ENCODE assay signal across 15 cellular contexts in genomic region chr3:98777801-98778220, GRCh38. TPM values are rescaled to one million over a fixed set of nuclear protein-coding genes. Genes with fewer than 3 reads are reported as not detected.
DNase-seq lines count a peak whose midpoint lies in the region; ATAC-seq, FAIRE-seq and TF ChIP-seq lines count a peak whose summit lies in the region.
"Had no signal": no experiment of that assay in that cellular context is flagged by ENCODE, and none has a peak within 500 bp of the region (broad histone marks: within the 10 kb centered on the region; RNA-seq: fewer than 3 reads in every experiment).

No MANE protein-coding gene starts in this region.

- H3K9ac ChIP-seq in HepG2 (ENCODE audit: insufficient read depth, low read depth, low read length), result no peak overlapping the region

- no peaks in the 10 kb centered on the region for H3K27me3 ChIP-seq in heart right ventricle
- H3K27me3 ChIP-seq in HepG2 (ENCODE audit: control insufficient read depth in 1 of 2, insufficient read depth in 2 of 2, low read length in 2 of 2), result no peaks in the 10 kb centered on the region

- TF ChIP-seq EP300 in HepG2 (IDR thresholded peaks at IDR 0.05; ENCODE audit: low read depth in 2 of 2, low read length in 2 of 2) (no peak), HepG2 (CRISPR knock-in tag; IDR thresholded peaks at IDR 0.05; ENCODE audit: borderline replicate concordance) (no peak)

- peak overlapping the region; percentile 48 for H3K4me2 ChIP-seq in HepG2 (ENCODE audit: low read depth, low read length)

- peaks cover 3% of the 10 kb centered on the region for H3K79me2 ChIP-seq in HepG2 (ENCODE audit: insufficient read depth, low read length)

- H3K27ac ChIP-seq in heart right ventricle, result peak overlapping the region in 2 of 10 donors; percentile 7 to 73
- H3K27ac ChIP-seq in HepG2 (ENCODE audit: extremely low read length, insufficient read depth, low read length), result peak overlapping the region; percentile 83

- peak; percentile 34 for ATAC-seq in Right ventricle myocardium superior (ENCODE audit: poor library complexity)
- no peak for ATAC-seq in heart right ventricle
- no peak; the same call in 2 of the 3 replicates for ATAC-seq in HepG2
- ATAC-seq in HG02852 (IDR thresholded peaks at IDR 0.05; ENCODE audit: unreplicated experiment), result no peak

- peak in 2 of 9 donors; percentile 12 to 15 for TF ChIP-seq CTCF in heart right ventricle (IDR thresholded peaks at IDR 0.05)
- TF ChIP-seq CTCF in cardiac fibroblast (IDR thresholded peaks at IDR 0.05; ENCODE audit: low read depth, low read length), result no peak
- TF ChIP-seq CTCF in HepG2 (CRISPR knock-in tag; IDR thresholded peaks at IDR 0.05), result no peak

- TF ChIP-seq RAD21 in HepG2 (CRISPR knock-in tag; IDR thresholded peaks at IDR 0.05), result no peak

- intact Hi-C loops in Right ventricle myocardium superior (cut with DNase I), result no loop called here
- intact Hi-C loops in heart right ventricle (cut with DNase I), result loop anchor here in 2 of 10 donors (5.0 kb wide), 1 partner anchor 41 kb away; no protein-coding TSS in a partner anchor
- intact Hi-C loops in HepG2 (cut with micrococcal nuclease; ENCODE audit: unreplicated experiment), result loop anchor here (1.0 kb wide), 2 partner anchors 8 to 45 kb away; no protein-coding TSS in a partner anchor

- CTCF ChIA-PET in HepG2 (lab: Yijun Ruan, JAX; ENCODE audit: low intra/inter-chr PET ratio, low total read pairs), result no interaction called here

- in situ Hi-C loops in HepG2 (cut with HindIII; ENCODE audit: extremely low pct_ligation_motif_present, low pct_unique_long_range_greater_than_20kb), result loop anchor here (5.0 kb wide), 1 partner anchor 46 kb away; no protein-coding TSS in a partner anchor

- POLR2A ChIA-PET in HepG2 (lab: Yijun Ruan, JAX), result interaction anchor here (0.6 to 1.6 kb wide), 4 partner anchors 8 to 124 kb away, joined by 3 to 17 read pairs (median 3); partner anchors contain the start of gene DCBLD2

- no peaks in the 10 kb centered on the region for H4K20me1 ChIP-seq in HepG2 (ENCODE audit: insufficient read depth, low read length)

- TF ChIP-seq POLR2A in HepG2 (IDR thresholded peaks at IDR 0.05; ENCODE audit: insufficient read depth in 1 of 2, low read depth in 2 of 2, low read length in 2 of 2), result no peak

- DNase-seq in Right ventricle myocardium superior (no peak), heart right ventricle (no peak), cardiac fibroblast (ENCODE audit: low read depth in 2 of 2) (peak; percentile 81 to 87), HepG2 (ENCODE audit: low spot score) (no peak), NCI-H2227 treated with DMSO at 0.1 percent for 48 hours (lab: John Stamatoyannopoulos, UW) (no peak), NCI-H446 (lab: John Stamatoyannopoulos, UW) (no peak)
- DNase-seq in activated CD4-positive, CD25-positive, alpha-beta regulatory T cell (lab: John Stamatoyannopoulos, UW), result no peak
- DNase-seq: 8988T; activated CD4-positive, alpha-beta T cell treated with anti-CD3 and anti-CD28 coated beads, Interleukin-2, amount 10 ng/mL, durations not matched to agents 7 days and 5 days; activated naive CD4-positive, alpha-beta T cell; DND-41; effector CD8-positive, alpha-beta T cell; naive thymus-derived CD4-positive, alpha-beta T cell had no signal

- H3K4me3 ChIP-seq in heart right ventricle (no peak overlapping the region), cardiac fibroblast (replicated peaks in 1 of 2; ENCODE audit: low read depth in 2 of 2, low read length in 2 of 2) (no peak overlapping the region), HepG2 (replicated peaks in 1 of 3; ENCODE audit: insufficient read depth in 1 of 3, low read depth in 2 of 3, low read length in 3 of 3) (no peak overlapping the region)

- H2AFZ ChIP-seq in HepG2 (ENCODE audit: low read length), result no peak overlapping the region

- no peaks in the 10 kb centered on the region for H3K9me3 ChIP-seq in heart right ventricle
- no peaks in the 10 kb centered on the region for H3K9me3 ChIP-seq in HepG2 (ENCODE audit: low read length)

- BruUV-seq in HepG2 (replicated peaks; lab: Mats Ljungman, UMichigan), result no TSS peak

- H3K4me1 ChIP-seq in heart right ventricle (peaks cover 19 to 61% (median 43%) of the 10 kb centered on the region in 9 donors), HepG2 (ENCODE audit: insufficient read depth, low read length) (peaks cover 80% of the 10 kb centered on the region)

- no peak for FAIRE-seq in HepG2 (lab: Jason Lieb, UNC)
- FAIRE-seq: GM18507 had no signal

- H3K36me3 ChIP-seq in heart right ventricle (peaks cover 0 to 65% (median 4%) of the 10 kb centered on the region in 9 donors), HepG2 (replicated peaks in 1 of 2; ENCODE audit: control insufficient read depth in 1 of 2, insufficient read depth in 2 of 2, low read length in 2 of 2) (peaks cover 0 to 3% of the 10 kb centered on the region in 2 experiments; a peak in 4 of 5 replicates)

TF ChIP-seq in HepG2, 621 proteins besides CTCF, POLR2A, EP300 and RAD21:
- 0 out of 2 replicates have a peak, but pooled peaks have one; percentile 6 for TF ChIP-seq ZBTB8A (CRISPR knock-in tag; IDR thresholded peaks at IDR 0.05; ENCODE audit: borderline replicate concordance, low read depth)
- no peak for TF ChIP-seq KDM5B (CRISPR knock-in tag; IDR thresholded peaks at IDR 0.05; ENCODE audit: borderline replicate concordance)
- no peak for TF ChIP-seq ISX (CRISPR knock-in tag; conservative IDR thresholded peaks at IDR 0.05)
- no peak for TF ChIP-seq ZNF770 (CRISPR knock-in tag; IDR thresholded peaks at IDR 0.05)
- TF ChIP-seq, protein P1, sequence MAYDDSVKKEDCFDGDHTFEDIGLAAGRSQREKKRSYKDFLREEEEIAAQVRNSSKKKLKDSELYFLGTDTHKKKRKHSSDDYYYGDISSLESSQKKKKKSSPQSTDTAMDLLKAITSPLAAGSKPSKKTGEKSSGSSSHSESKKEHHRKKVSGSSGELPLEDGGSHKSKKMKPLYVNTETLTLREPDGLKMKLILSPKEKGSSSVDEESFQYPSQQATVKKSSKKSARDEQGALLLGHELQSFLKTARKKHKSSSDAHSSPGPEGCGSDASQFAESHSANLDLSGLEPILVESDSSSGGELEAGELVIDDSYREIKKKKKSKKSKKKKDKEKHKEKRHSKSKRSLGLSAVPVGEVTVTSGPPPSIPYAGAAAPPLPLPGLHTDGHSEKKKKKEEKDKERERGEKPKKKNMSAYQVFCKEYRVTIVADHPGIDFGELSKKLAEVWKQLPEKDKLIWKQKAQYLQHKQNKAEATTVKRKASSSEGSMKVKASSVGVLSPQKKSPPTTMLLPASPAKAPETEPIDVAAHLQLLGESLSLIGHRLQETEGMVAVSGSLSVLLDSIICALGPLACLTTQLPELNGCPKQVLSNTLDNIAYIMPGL (CRISPR knock-in tag; IDR thresholded peaks at IDR 0.05; ENCODE audit: borderline replicate concordance in 1 of 2, low read depth in 1 of 2), result 0 out of 4 replicates have a peak, but pooled peaks of 1 of the 2 experiments have one; percentile 4
- no peak for TF ChIP-seq ZNF230 (CRISPR knock-in tag; IDR thresholded peaks at IDR 0.05)
- no peak for TF ChIP-seq ZFP36L2 (CRISPR knock-in tag; IDR thresholded peaks at IDR 0.05)
- no peak for TF ChIP-seq CENPBD1 (CRISPR knock-in tag; IDR thresholded peaks at IDR 0.05; ENCODE audit: borderline replicate concordance, low read depth)

RNA-seq across cellular contexts. Expression of gene ST3GAL6, which starts 14.7 kb away (rescaled TPM):
- total RNA-seq in Right ventricle myocardium superior (34.1 TPM), heart right ventricle (10 to 100 TPM; 27.3 to 92.9 (median 62.6) TPM), HepG2 (2016; rRNA removed; fragmentation: Illumina TruSeq; extraction: Trizol) (16.3 and 23.2 TPM in 2 replicates)
- polyA plus RNA-seq in heart right ventricle (10 to 100 TPM; 44.6 to 50.8 TPM), HepG2 (2011; rRNA removed) (11.7 and 17.5 TPM in 2 replicates)
- 42.6 and 48.7 TPM in 2 replicates for total RNA-seq in HepG2 (2016; cell fraction: cytosol; rRNA removed; fragmentation: Illumina TruSeq; extraction: Trizol; ENCODE audit: low read depth)
- total RNA-seq in HepG2 (2016; cell fraction: insoluble cytoplasmic fraction; rRNA removed; fragmentation: Illumina TruSeq; extraction: Trizol), result 18.1 and 25.7 TPM in 2 replicates
- total RNA-seq in HepG2 (2016; cell fraction: membrane; rRNA removed; fragmentation: Illumina TruSeq; extraction: Trizol), result 26.9 and 29.4 TPM in 2 replicates
- total RNA-seq in HepG2 (2016; cell fraction: nucleus; rRNA removed; fragmentation: Illumina TruSeq; extraction: Trizol), result 36.0 and 39.4 TPM in 2 replicates
- polyA plus RNA-seq in HepG2 (2011; cell fraction: cytosol; rRNA removed), result 6.4 and 9.1 TPM in 2 replicates
- polyA plus RNA-seq in HepG2 (2011; cell fraction: nucleus; rRNA removed), result 12.3 and 12.7 TPM in 2 replicates
- 12.2 and 16.3 TPM in 2 replicates for polyA plus RNA-seq in HepG2 (2012)
- polyA plus RNA-seq in HepG2 (2016; cell fraction: cytosol; fragmentation: Illumina TruSeq; extraction: Trizol; ENCODE audit: low read depth), result 8.6 and 11.5 TPM in 2 replicates
- polyA plus RNA-seq in HepG2 (2016; cell fraction: insoluble cytoplasmic fraction; fragmentation: Illumina TruSeq; extraction: Trizol; ENCODE audit: low read depth), result 18.1 and 18.9 TPM in 2 replicates
- 13.3 and 15.7 TPM in 2 replicates for polyA plus RNA-seq in HepG2 (2016; cell fraction: membrane; fragmentation: Illumina TruSeq; extraction: Trizol; ENCODE audit: low read depth)
- polyA plus RNA-seq in HepG2 (2016; cell fraction: nucleus; fragmentation: Illumina TruSeq; extraction: Trizol; ENCODE audit: insufficient read depth, low read depth), result 68.6 and 70.2 TPM in 2 replicates
- polyA minus RNA-seq in HepG2 (2011; rRNA and poly(A)+ RNA removed; ENCODE audit: low replicate concordance), result 12.2 TPM in 1 of 2 replicates, not detected in the other
- polyA minus RNA-seq in HepG2 (2011; cell fraction: cytosol; rRNA and poly(A)+ RNA removed), result 13.5 and 16.5 TPM in 2 replicates
- polyA minus RNA-seq in HepG2 (2011; cell fraction: nucleus; rRNA and poly(A)+ RNA removed), result 33.6 and 35.4 TPM in 2 replicates

Comparison
In these comparisons a context has a peak if more than half of its experiments do, and no peak if none do; other contexts are left out.
1. DNase-seq: peak in cardiac fibroblast (2 of 2); none in Right ventricle myocardium superior (single experiment), heart right ventricle (0 of 2), HepG2 (single experiment), activated CD4-positive, CD25-positive, alpha-beta regulatory T cell (0 of 4), NCI-H2227 treated with DMSO at 0.1 percent for 48 hours (single experiment) and NCI-H446 (0 of 2).